In the genomic region with DNA sequence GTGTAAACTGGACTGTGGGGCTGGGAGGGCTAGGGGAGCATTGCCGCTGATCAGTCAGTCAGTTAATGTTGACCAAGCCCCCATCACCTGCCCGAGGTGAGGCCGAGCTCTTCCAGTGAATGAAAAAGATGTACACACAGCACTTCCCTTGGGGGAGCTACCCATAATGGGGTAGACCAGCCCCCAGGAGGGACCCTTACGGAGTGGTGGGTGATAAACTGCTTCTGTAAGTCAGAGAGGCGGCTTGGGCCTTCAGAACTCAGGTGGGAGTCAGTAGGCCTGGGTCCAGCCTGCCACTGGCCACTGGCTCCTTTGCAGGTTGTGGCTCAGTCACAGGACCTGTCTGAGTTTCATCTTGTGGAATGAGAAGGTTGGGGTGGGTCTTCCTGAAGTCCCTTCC, we compare ENCODE assay signal across 18 cellular contexts. TPM values are rescaled to one million over a fixed set of nuclear protein-coding genes. Genes with fewer than 3 reads are reported as not detected.
DNase-seq lines count a peak whose midpoint lies in the region; ATAC-seq and TF ChIP-seq lines count a peak whose summit lies in the region.
"Had no signal": no experiment of that assay in that cellular context is flagged by ENCODE, and none has a peak within 500 bp of the region (broad histone marks: within the 10 kb centered on the region; RNA-seq: fewer than 3 reads in every experiment).

No MANE protein-coding gene starts in this region.

- H3K4me3 Mint-ChIP-seq in MCF 10A (ENCODE audit: unreplicated experiment) = peak overlapping the region; percentile 52

- H3K4me3 ChIP-seq in BLaER1 = no peak overlapping the region
- H3K4me3 ChIP-seq in right lobe of liver = no peak overlapping the region
- no peak overlapping the region for H3K4me3 ChIP-seq in skin epidermis
- H3K4me3 ChIP-seq: cardiac muscle cell, neural progenitor cell had no signal

- no peaks in the 10 kb centered on the region for H3K36me3 Mint-ChIP-seq in MCF 10A (ENCODE audit: insufficient read depth, unreplicated experiment)
- H3K36me3 Mint-ChIP-seq: CD4-positive, alpha-beta memory T cell had no signal

- no peak overlapping the region for H3K9ac ChIP-seq in BLaER1
- H3K9ac ChIP-seq: neural progenitor cell had no signal

- POLR2A ChIA-PET in MCF 10A (lab: Yijun Ruan, JAX) = interaction anchor here (0.7 to 1.4 kb wide), 4 partner anchors 9 to 753 kb away, joined by 3 to 7 read pairs (median 4); a partner anchor contains a TSS

- H3K4me2 ChIP-seq in BLaER1 = peak overlapping the region; percentile 48
- H3K4me2 ChIP-seq: neural progenitor cell had no signal

- TF ChIP-seq POLR2A in right lobe of liver (IDR thresholded peaks at IDR 0.05) = no peak

- intact Hi-C loops in MCF 10A (cut with micrococcal nuclease) = no loop called here
- intact Hi-C loops in right lobe of liver (cut with DNase I) = no loop called here

- H3K27me3 Mint-ChIP-seq in MCF 10A (ENCODE audit: insufficient read depth, unreplicated experiment) = no peaks in the 10 kb centered on the region

- H3K27ac ChIP-seq in BLaER1 = no peak overlapping the region
- H3K27ac ChIP-seq in right lobe of liver = peak overlapping the region in 2 of 3 donors; percentile 66 to 83
- H3K27ac ChIP-seq in skin epidermis = peak overlapping the region in 17 of 21 experiments; percentile 28 to 80 (median 68)
- H3K27ac ChIP-seq: cardiac muscle cell, HL-60, neural progenitor cell had no signal

- CTCF ChIA-PET in MCF 10A (lab: Yijun Ruan, JAX) = interaction anchor here (0.5 to 5.7 kb wide), 9 partner anchors 8 to 657 kb away, joined by 3 to 26 read pairs (median 6); no protein-coding TSS in a partner anchor

- no TSS peak for BruUV-seq in MCF 10A (replicated peaks; lab: Mats Ljungman, UMichigan)

- ATAC-seq in right lobe of liver (no peak), HG03159 (IDR thresholded peaks at IDR 0.05; ENCODE audit: unreplicated experiment) (no peak), esophagus mucosa (no peak)
- ATAC-seq: activated naive CD4-positive, alpha-beta T cell treated with anti-CD3 and anti-CD28 coated beads, Interleukin-2, amount 50 U/mL, for 72 hours; Panc1 had no signal

- DNase-seq in MCF 10A (ENCODE audit: unreplicated experiment) = no peak
- DNase-seq in right lobe of liver = no peak
- no peak for DNase-seq in EL
- no peak for DNase-seq in NCI-H1417 (lab: John Stamatoyannopoulos, UW)
- DNase-seq: ACHN; CD4-positive, alpha-beta memory T cell; effector CD8-positive, alpha-beta T cell; KBM-7; NCI-H748 treated with DMSO at 0.1 percent for 48 hours had no signal

- peaks cover 61% of the 10 kb centered on the region for H4K20me1 ChIP-seq in BLaER1

- no peaks in the 10 kb centered on the region for H3K9me3 Mint-ChIP-seq in MCF 10A (ENCODE audit: unreplicated experiment)

- H3K4me1 Mint-ChIP-seq in MCF 10A (ENCODE audit: insufficient read depth, unreplicated experiment) = peaks cover 46% of the 10 kb centered on the region

- peak overlapping the region; percentile 92 for H3K27ac Mint-ChIP-seq in MCF 10A (ENCODE audit: low read depth, unreplicated experiment)
- H3K27ac Mint-ChIP-seq: activated naive CD4-positive, alpha-beta T cell treated with anti-CD3 and anti-CD28 coated beads, Interleukin-2, amount 50 U/mL, for 72 hours; CD4-positive, alpha-beta memory T cell had no signal

- peaks cover 65% of the 10 kb centered on the region for H3K4me1 ChIP-seq in BLaER1
- H3K4me1 ChIP-seq in right lobe of liver = peaks cover 0 to 61% (median 25%) of the 10 kb centered on the region in 4 donors

- no peak for TF ChIP-seq CTCF in MCF 10A (IDR thresholded peaks at IDR 0.05; ENCODE audit: unreplicated experiment)
- no peak for TF ChIP-seq CTCF in right lobe of liver (IDR thresholded peaks at IDR 0.05)

- WGBS in right lobe of liver (ENCODE audit: insufficient coverage, low coverage, low lambda C conversion rate, missing lambda C conversion rate) = 80% methylated on average over 5 of the region's 5 CpGs

- H3K9me3 ChIP-seq in BLaER1 (peaks cover 13% of the 10 kb centered on the region), right lobe of liver (no peaks in the 10 kb centered on the region)

- H3K36me3 ChIP-seq in BLaER1 (no peaks in the 10 kb centered on the region), right lobe of liver (no peaks in the 10 kb centered on the region)
- H3K36me3 ChIP-seq: cardiac muscle cell, neural progenitor cell had no signal

- H3K27me3 ChIP-seq in BLaER1 = peaks cover 3% of the 10 kb centered on the region; the same call in 1 of the 2 replicates
- H3K27me3 ChIP-seq in right lobe of liver = no peaks in the 10 kb centered on the region
- H3K27me3 ChIP-seq: cardiac muscle cell, neural progenitor cell had no signal

RNA-seq across cellular contexts. Expression of a gene that starts 43.5 kb away (rescaled TPM):
- 12.6 and 13.4 TPM in 2 replicates for total RNA-seq in MCF 10A (2022)
- 10 to 100 TPM; 23.7 to 53.2 (median 39.8) TPM for total RNA-seq in right lobe of liver
- 15.9 TPM for total RNA-seq in esophagus mucosa
